ENCODE assay signal across 16 cellular contexts in the genomic region with DNA sequence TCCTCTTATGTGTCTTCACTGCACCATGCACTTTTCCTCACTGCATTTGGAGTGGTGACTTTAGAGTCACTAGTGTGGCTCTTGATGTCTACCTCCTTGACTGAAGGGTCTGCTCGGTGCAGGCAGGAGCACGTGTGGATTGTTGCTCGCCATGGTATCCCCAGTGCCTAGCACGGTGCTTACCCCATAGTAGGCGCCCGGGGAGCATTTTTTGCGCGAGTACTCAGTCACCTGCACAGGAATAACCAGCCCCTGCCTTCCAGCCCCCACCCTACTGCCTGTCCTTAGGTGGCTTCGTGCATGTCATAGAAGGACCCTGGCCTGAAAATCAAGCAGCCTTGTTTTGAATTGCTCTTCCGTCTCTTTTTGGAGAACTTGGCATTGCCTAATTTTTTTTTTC. TPM values are rescaled to one million over a fixed set of nuclear protein-coding genes. Genes with fewer than 3 reads are reported as not detected.
DNase-seq lines count a peak whose midpoint lies in the region; ATAC-seq and TF ChIP-seq lines count a peak whose summit lies in the region.
"Had no signal": no experiment of that assay in that cellular context is flagged by ENCODE, and none has a peak within 500 bp of the region (broad histone marks: within the 10 kb centered on the region; RNA-seq: fewer than 3 reads in every experiment).

No MANE protein-coding gene starts in this region.

- TF ChIP-seq POLR2A in HCT116 (IDR thresholded peaks at IDR 0.05; ENCODE audit: borderline replicate concordance, extremely low read depth, insufficient read depth, insufficient read length): no peak

- ATAC-seq in activated naive CD4-positive, alpha-beta T cell treated with anti-CD3 and anti-CD28 coated beads, Interleukin-2, amount 50 U/mL, for 72 hours: no peak
- no peak for ATAC-seq in HCT116
- no peak for ATAC-seq in activated CD8-positive, alpha-beta T cell treated with anti-CD3 and anti-CD28 coated beads, Interleukin-2, amount 10 ng/mL, durations not matched to agents 7 days and 5 days
- no peak for ATAC-seq in natural killer cell treated with Interleukin-12 subunit alpha and Interleukin-12 subunit beta and Interleukin-15 and Interleukin-18, amount 100 ng/mL, for 72 hours
- ATAC-seq in HG03460 (IDR thresholded peaks at IDR 0.05; ENCODE audit: unreplicated experiment): no peak
- no peak for ATAC-seq in HG03439 (IDR thresholded peaks at IDR 0.05; ENCODE audit: unreplicated experiment)

- no peak for TF ChIP-seq CTCF in HCT116 (IDR thresholded peaks at IDR 0.05 in 2 of 3, conservative IDR thresholded peaks at IDR 0.05 in 1 of 3; ENCODE audit: borderline replicate concordance in 1 of 3, insufficient read depth in 1 of 3, low read depth in 2 of 3, low read length in 2 of 3)

- POLR2A ChIA-PET in HCT116 (lab: Charles Lee): no interaction called here
- POLR2A ChIA-PET in activated CD8-positive, alpha-beta T cell treated with anti-CD3 and anti-CD28 coated beads, Interleukin-2, amount 10 ng/mL, durations not matched to agents 7 days and 5 days (lab: Charles Lee): interaction anchor here (2.7 kb wide), 1 partner anchor 96 kb away, joined by 16 read pairs; a partner anchor contains a TSS

- intact Hi-C loops in HCT116 (cut with micrococcal nuclease): no loop called here

- no peak overlapping the region for H2AFZ ChIP-seq in HCT116 (ENCODE audit: low read depth, low read length, poor library complexity, severe bottlenecking)

- no peaks in the 10 kb centered on the region for H3K9me3 ChIP-seq in HCT116 (ENCODE audit: control insufficient read depth in 1 of 2, insufficient read depth in 1 of 2, low read depth in 1 of 2, low read length in 2 of 2)

- peaks cover 0 to 5% of the 10 kb centered on the region in 2 experiments; a peak in 1 of 4 replicates for H3K36me3 ChIP-seq in HCT116 (ENCODE audit: control insufficient read depth in 1 of 2, insufficient read depth in 2 of 2, low read length in 2 of 2)
- H3K36me3 ChIP-seq: WERI-Rb-1 had no signal

- DNase-seq in activated naive CD4-positive, alpha-beta T cell treated with anti-CD3 and anti-CD28 coated beads, Interleukin-2, amount 50 U/mL, for 72 hours (ENCODE audit: low spot score in 2 of 2): no peak
- DNase-seq in HCT116 (ENCODE audit: low read depth, low spot score): no peak
- no peak for DNase-seq in activated CD8-positive, alpha-beta T cell treated with anti-CD3 and anti-CD28 coated beads, Interleukin-2, amount 10 ng/mL, durations not matched to agents 7 days and 5 days
- no peak for DNase-seq in natural killer cell treated with Interleukin-12 subunit alpha and Interleukin-12 subunit beta and Interleukin-15 and Interleukin-18, amount 100 ng/mL, for 72 hours (ENCODE audit: low spot score)
- no peak for DNase-seq in DMS153 treated with DMSO at 0.1 percent for 48 hours (lab: John Stamatoyannopoulos, UW; ENCODE audit: unreplicated experiment)
- DNase-seq: HCEC 1CT, NCI-H510A, WERI-Rb-1 had no signal

- no peak overlapping the region for H3K27ac ChIP-seq in HCT116 (ENCODE audit: low read depth, low read length)
- H3K27ac ChIP-seq: epithelial cell of prostate, foreskin keratinocyte, WERI-Rb-1 had no signal

- peak overlapping the region; percentile 90 for H3K27ac Mint-ChIP-seq in activated naive CD4-positive, alpha-beta T cell treated with anti-CD3 and anti-CD28 coated beads, Interleukin-2, amount 50 U/mL, for 24 hours
- H3K27ac Mint-ChIP-seq in activated naive CD4-positive, alpha-beta T cell treated with anti-CD3 and anti-CD28 coated beads, Interleukin-2, amount 50 U/mL, for 72 hours: peak overlapping the region in 1 of 2 donors; percentile 92
- peak overlapping the region; percentile 73 for H3K27ac Mint-ChIP-seq in activated CD8-positive, alpha-beta T cell treated with anti-CD3 and anti-CD28 coated beads, Interleukin-2, amount 10 ng/mL, durations not matched to agents 7 days and 5 days
- H3K27ac Mint-ChIP-seq in natural killer cell treated with Interleukin-12 subunit alpha and Interleukin-12 subunit beta and Interleukin-15 and Interleukin-18, amount 100 ng/mL, for 72 hours: peak overlapping the region; percentile 89 to 93

- no peaks in the 10 kb centered on the region for H3K27me3 Mint-ChIP-seq in activated naive CD4-positive, alpha-beta T cell treated with anti-CD3 and anti-CD28 coated beads, Interleukin-2, amount 50 U/mL, for 24 hours
- no peaks in the 10 kb centered on the region for H3K27me3 Mint-ChIP-seq in activated CD8-positive, alpha-beta T cell treated with anti-CD3 and anti-CD28 coated beads, Interleukin-2, amount 10 ng/mL, durations not matched to agents 7 days and 5 days (ENCODE audit: low read depth)
- no peaks in the 10 kb centered on the region for H3K27me3 Mint-ChIP-seq in natural killer cell treated with Interleukin-12 subunit alpha and Interleukin-12 subunit beta and Interleukin-15 and Interleukin-18, amount 100 ng/mL, for 72 hours

- H3K27me3 ChIP-seq in HCT116 (ENCODE audit: insufficient read depth, low read length): no peaks in the 10 kb centered on the region
- H3K27me3 ChIP-seq: foreskin keratinocyte had no signal

- H3K4me1 ChIP-seq in HCT116 (ENCODE audit: control insufficient read depth in 1 of 2, insufficient read depth in 2 of 2, low read length in 2 of 2): peaks cover 12 to 27% of the 10 kb centered on the region in 2 experiments
- H3K4me1 ChIP-seq: foreskin keratinocyte had no signal

- peak overlapping the region; percentile 77 for H3K4me3 Mint-ChIP-seq in activated naive CD4-positive, alpha-beta T cell treated with anti-CD3 and anti-CD28 coated beads, Interleukin-2, amount 50 U/mL, for 24 hours
- no peak overlapping the region for H3K4me3 Mint-ChIP-seq in activated CD8-positive, alpha-beta T cell treated with anti-CD3 and anti-CD28 coated beads, Interleukin-2, amount 10 ng/mL, durations not matched to agents 7 days and 5 days
- peak overlapping the region; percentile 86 for H3K4me3 Mint-ChIP-seq in natural killer cell treated with Interleukin-12 subunit alpha and Interleukin-12 subunit beta and Interleukin-15 and Interleukin-18, amount 100 ng/mL, for 72 hours
- H3K4me3 Mint-ChIP-seq: neural crest cell had no signal

- peak overlapping the region; percentile 53 for H3K4me2 ChIP-seq in HCT116 (ENCODE audit: low read length)

- no peak for TF ChIP-seq RAD21 in HCT116 (IDR thresholded peaks at IDR 0.05; ENCODE audit: low read depth)

- H3K9me2 ChIP-seq in HCT116 (ENCODE audit: insufficient read depth): no peaks in the 10 kb centered on the region

- no peak overlapping the region for H3K4me3 ChIP-seq in HCT116 (replicated peaks in 1 of 2; ENCODE audit: low read depth in 1 of 2, low read length in 2 of 2)

- no peak overlapping the region for H3K9ac ChIP-seq in HCT116 (ENCODE audit: low read length)

- no TSS peak for BruUV-seq in HCT116 (replicated peaks; lab: Mats Ljungman, UMichigan)

- H3K36me3 Mint-ChIP-seq in activated naive CD4-positive, alpha-beta T cell treated with anti-CD3 and anti-CD28 coated beads, Interleukin-2, amount 50 U/mL, for 24 hours: peaks cover 5% of the 10 kb centered on the region
- peaks cover 13 to 31% of the 10 kb centered on the region in 2 donors for H3K36me3 Mint-ChIP-seq in activated naive CD4-positive, alpha-beta T cell treated with anti-CD3 and anti-CD28 coated beads, Interleukin-2, amount 50 U/mL, for 72 hours
- peaks cover 49% of the 10 kb centered on the region for H3K36me3 Mint-ChIP-seq in activated CD8-positive, alpha-beta T cell treated with anti-CD3 and anti-CD28 coated beads, Interleukin-2, amount 10 ng/mL, durations not matched to agents 7 days and 5 days (ENCODE audit: low read depth)
- peaks cover 6% of the 10 kb centered on the region for H3K36me3 Mint-ChIP-seq in natural killer cell treated with Interleukin-12 subunit alpha and Interleukin-12 subunit beta and Interleukin-15 and Interleukin-18, amount 100 ng/mL, for 72 hours

- peaks cover 67% of the 10 kb centered on the region for H3K4me1 Mint-ChIP-seq in activated naive CD4-positive, alpha-beta T cell treated with anti-CD3 and anti-CD28 coated beads, Interleukin-2, amount 50 U/mL, for 24 hours
- peaks cover 69% of the 10 kb centered on the region for H3K4me1 Mint-ChIP-seq in activated CD8-positive, alpha-beta T cell treated with anti-CD3 and anti-CD28 coated beads, Interleukin-2, amount 10 ng/mL, durations not matched to agents 7 days and 5 days (ENCODE audit: low read depth)
- peaks cover 88 to 90% of the 10 kb centered on the region in 2 donors for H3K4me1 Mint-ChIP-seq in natural killer cell treated with Interleukin-12 subunit alpha and Interleukin-12 subunit beta and Interleukin-15 and Interleukin-18, amount 100 ng/mL, for 72 hours (ENCODE audit: low read depth in 2 of 2)

- no peaks in the 10 kb centered on the region for H3K79me2 ChIP-seq in HCT116 (ENCODE audit: insufficient read depth, low read length)

- CTCF ChIA-PET in HCT116 (lab: Charles Lee): no interaction called here
- CTCF ChIA-PET in activated CD8-positive, alpha-beta T cell treated with anti-CD3 and anti-CD28 coated beads, Interleukin-2, amount 10 ng/mL, durations not matched to agents 7 days and 5 days (lab: Charles Lee): interaction anchor here (1.0 kb wide), 1 partner anchor 96 kb away, joined by 4 read pairs; no protein-coding TSS in a partner anchor

- RAD21 ChIA-PET in HCT116 (lab: Charles Lee; ENCODE audit: low non-redundant PET in 1 of 2, low total read pairs in 2 of 2, uncharacterized antibody in 2 of 2, unreplicated experiment in 2 of 2): no interaction called here

- H4K20me1 ChIP-seq in HCT116 (ENCODE audit: insufficient read depth): no peaks in the 10 kb centered on the region

- no peaks in the 10 kb centered on the region for H3K9me3 Mint-ChIP-seq in activated naive CD4-positive, alpha-beta T cell treated with anti-CD3 and anti-CD28 coated beads, Interleukin-2, amount 50 U/mL, for 24 hours
- H3K9me3 Mint-ChIP-seq in activated naive CD4-positive, alpha-beta T cell treated with anti-CD3 and anti-CD28 coated beads, Interleukin-2, amount 50 U/mL, for 72 hours: no peaks in the 10 kb centered on the region
- no peaks in the 10 kb centered on the region for H3K9me3 Mint-ChIP-seq in activated CD8-positive, alpha-beta T cell treated with anti-CD3 and anti-CD28 coated beads, Interleukin-2, amount 10 ng/mL, durations not matched to agents 7 days and 5 days (ENCODE audit: insufficient read depth)
- no peaks in the 10 kb centered on the region for H3K9me3 Mint-ChIP-seq in natural killer cell treated with Interleukin-12 subunit alpha and Interleukin-12 subunit beta and Interleukin-15 and Interleukin-18, amount 100 ng/mL, for 72 hours
- H3K9me3 Mint-ChIP-seq: neural crest cell had no signal

TF ChIP-seq in HCT116, 20 proteins besides CTCF, POLR2A, EP300 and RAD21 (continues in another document):
- TF ChIP-seq EZH2phosphoT487 (IDR thresholded peaks at IDR 0.05; ENCODE audit: borderline replicate concordance) (no peak), CEBPB (IDR thresholded peaks at IDR 0.05; ENCODE audit: low read depth) (no peak), POLR2AphosphoS5 (IDR thresholded peaks at IDR 0.05; ENCODE audit: low read depth, low read length) (no peak)

RNA-seq across cellular contexts. Expression of a gene that starts 31.3 kb away (rescaled TPM):
- total RNA-seq in activated naive CD4-positive, alpha-beta T cell treated with anti-CD3 and anti-CD28 coated beads, Interleukin-2, amount 50 U/mL, for 72 hours: not detected
- total RNA-seq in HCT116 (2021; ENCODE audit: unreplicated experiment): not detected
- 0.10 and 0.17 TPM in 2 replicates for polyA plus RNA-seq in HCT116 (2012)
- not detected for total RNA-seq in activated CD8-positive, alpha-beta T cell treated with anti-CD3 and anti-CD28 coated beads, Interleukin-2, amount 10 ng/mL, durations not matched to agents 7 days and 5 days
- not detected for total RNA-seq in natural killer cell treated with Interleukin-12 subunit alpha and Interleukin-12 subunit beta and Interleukin-15 and Interleukin-18, amount 100 ng/mL, for 72 hours
- total RNA-seq: dermis microvascular lymphatic vessel endothelial cell, foreskin keratinocyte, kidney epithelial cell, neural crest cell had no signal
- polyA plus RNA-seq: foreskin keratinocyte had no signal
